ENCODE assay signal across 8 cellular contexts in genomic region chr19:50803633-50804419, GRCh38. TPM values are rescaled to one million over a fixed set of nuclear protein-coding genes. Genes with fewer than 3 reads are reported as not detected.
DNase-seq lines count a peak whose midpoint lies in the region; ATAC-seq lines count a peak whose summit lies in the region.

No MANE protein-coding gene starts in this region.

- peak; percentile 10 to 19 for ATAC-seq in left cardiac atrium

- H3K4me3 ChIP-seq in skeletal muscle cell (ENCODE audit: low read depth, low read length), result peak overlapping the region; percentile 99

- DNase-seq in activated T-cell treated with anti-CD3 and anti-CD28 coated beads for 4 hours (peak; percentile 23), NCI-H1105 (lab: John Stamatoyannopoulos, UW) (peak; percentile 46), left cardiac atrium (no peak), skeletal muscle cell (ENCODE audit: low read depth) (no peak), DMS153 (lab: John Stamatoyannopoulos, UW) (no peak), A172 (ENCODE audit: low spot score) (no peak)
- DNase-seq in activated T-cell treated with anti-CD3 and anti-CD28 coated beads, Interleukin-2, amount 50 U/mL, for 1 hour, result no peak
- DNase-seq in activated T-helper 9 cell treated with anti-CD3 and anti-CD28 coated beads, Interleukin-2, amount 50 U/mL, for 16 hours (ENCODE audit: low read depth), result peak; percentile 19

- intact Hi-C loops in left cardiac atrium (cut with DNase I), result no loop called here

RNA-seq across cellular contexts. Expression of gene ACP4, which starts 13.6 kb away (rescaled TPM):
- not detected for total RNA-seq in left cardiac atrium
- total RNA-seq in A172 (2014; rRNA removed; shearing (Covaris generic)), result not detected in 2 replicates

RNA-seq across cellular contexts. Expression of gene KLK1, which starts 19.8 kb away (rescaled TPM):
- under 1 TPM in 1 of 2 donors, not detected in 1; 0.27 TPM for total RNA-seq in left cardiac atrium
- total RNA-seq in A172 (2014; rRNA removed; shearing (Covaris generic)), result not detected in 2 replicates

RNA-seq across cellular contexts. Expression of gene KLK15, which starts 29.5 kb away (rescaled TPM):
- total RNA-seq in left cardiac atrium, result not detected
- not detected in 2 replicates for total RNA-seq in A172 (2014; rRNA removed; shearing (Covaris generic))

RNA-seq across cellular contexts. Expression of gene GPR32, which starts 33.6 kb away (rescaled TPM):
- total RNA-seq in left cardiac atrium, result not detected
- not detected in 2 replicates for total RNA-seq in A172 (2014; rRNA removed; shearing (Covaris generic))

RNA-seq across cellular contexts. Expression of gene KLK3, which starts 50.9 kb away (rescaled TPM):
- not detected for total RNA-seq in left cardiac atrium
- total RNA-seq in A172 (2014; rRNA removed; shearing (Covaris generic)), result not detected in 2 replicates

Comparison
In these comparisons a context has a peak if more than half of its experiments do, and no peak if none do; other contexts are left out.
1. DNase-seq: peak in activated T-cell treated with anti-CD3 and anti-CD28 coated beads for 4 hours (single experiment), NCI-H1105 (single experiment) and activated T-helper 9 cell treated with anti-CD3 and anti-CD28 coated beads, Interleukin-2, amount 50 U/mL, for 16 hours (single experiment); none in activated T-cell treated with anti-CD3 and anti-CD28 coated beads, Interleukin-2, amount 50 U/mL, for 1 hour (single experiment), left cardiac atrium (single experiment), skeletal muscle cell (single experiment), DMS153 (single experiment) and A172 (single experiment).